In genomic region chr12:117889098-117889497, GRCh38 we compare ENCODE assay signal across 21 cellular contexts.
"Had no signal": no experiment of that assay in that cellular context is flagged by ENCODE, and none has a peak within 500 bp of the region (broad histone marks: within the 10 kb centered on the region; RNA-seq: fewer than 3 reads in every experiment).

No MANE protein-coding gene starts in this region.

- H3K4me3 Mint-ChIP-seq: activated naive CD8-positive, alpha-beta T cell; activated T-helper 1 cell treated with anti-CD3 and anti-CD28 coated beads, Interleukin-12 subunit alpha, Interleukin-12 subunit beta, Interleukin-2, Interleukin-4 antibody, amounts not matched to agents 30 ng/mL and 10 ng/mL and 1 ng/mL, durations not matched to agents 14 hours and 24 hours and 36 hours; dendritic cell treated with granulocyte-macrophage colony-stimulating factor and Interleukin-4, amounts not matched to agents 40 ng/mL and 50 ng/mL, for 4 days; nephron; stimulated activated memory B cell treated with anti-CD40 and anti-IgM and Interleukin-4, amounts not matched to agents 10 μg/mL and 1 μg/mL and 100 μg/mL, for 72 hours had no signal

- H3K27ac ChIP-seq: esophagus muscularis mucosa, gastroesophageal sphincter, heart left ventricle, left lung, spleen, thoracic aorta, upper lobe of right lung, VCaP had no signal

- FAIRE-seq: endothelial cell of umbilical vein had no signal

- H3K27me3 ChIP-seq: left lung had no signal

- H3K9me3 ChIP-seq: esophagus muscularis mucosa, gastroesophageal sphincter, heart left ventricle, left lung, spleen, thoracic aorta, upper lobe of right lung had no signal

- DNase-seq: activated CD4-positive, CD25-positive, alpha-beta regulatory T cell treated with anti-CD3 and anti-CD28 coated beads, Interleukin-2, amount 50 U/mL, for 72 hours; activated T-cell treated with anti-CD3 and anti-CD28 coated beads for 4 hours; effector memory CD4-positive, alpha-beta T cell; heart left ventricle; left lung; mammary epithelial cell; midbrain; nucleus accumbens; spleen; stimulated activated CD4-positive, alpha-beta T cell treated with anti-CD3 and anti-CD28 coated beads, Interleukin-4, amount 100 ng/mL, for 4 hours; upper lobe of right lung had no signal

- H3K36me3 ChIP-seq: esophagus muscularis mucosa, gastroesophageal sphincter, heart left ventricle, left lung, spleen, thoracic aorta, upper lobe of right lung had no signal

- H3K27ac Mint-ChIP-seq: activated naive CD8-positive, alpha-beta T cell; activated T-helper 1 cell treated with anti-CD3 and anti-CD28 coated beads, Interleukin-12 subunit alpha, Interleukin-12 subunit beta, Interleukin-2, Interleukin-4 antibody, amounts not matched to agents 30 ng/mL and 10 ng/mL and 1 ng/mL, durations not matched to agents 14 hours and 24 hours and 36 hours; dendritic cell treated with granulocyte-macrophage colony-stimulating factor and Interleukin-4, amounts not matched to agents 40 ng/mL and 50 ng/mL, for 4 days; nephron; stimulated activated memory B cell treated with anti-CD40 and anti-IgM and Interleukin-4, amounts not matched to agents 10 μg/mL and 1 μg/mL and 100 μg/mL, for 72 hours had no signal

- H3K36me3 Mint-ChIP-seq: activated naive CD8-positive, alpha-beta T cell; stimulated activated memory B cell treated with anti-CD40 and anti-IgM and Interleukin-4, amounts not matched to agents 10 μg/mL and 1 μg/mL and 100 μg/mL, for 72 hours had no signal

- H3K4me3 ChIP-seq: esophagus muscularis mucosa, gastroesophageal sphincter, heart left ventricle, left lung, spleen, thoracic aorta, upper lobe of right lung had no signal

- H3K4me1 ChIP-seq: esophagus muscularis mucosa, gastroesophageal sphincter, left lung, spleen, upper lobe of right lung had no signal

- H3K9me3 Mint-ChIP-seq: activated T-helper 1 cell treated with anti-CD3 and anti-CD28 coated beads, Interleukin-12 subunit alpha, Interleukin-12 subunit beta, Interleukin-2, Interleukin-4 antibody, amounts not matched to agents 30 ng/mL and 10 ng/mL and 1 ng/mL, durations not matched to agents 14 hours and 24 hours and 36 hours; dendritic cell treated with granulocyte-macrophage colony-stimulating factor and Interleukin-4, amounts not matched to agents 40 ng/mL and 50 ng/mL, for 4 days; nephron; stimulated activated memory B cell treated with anti-CD40 and anti-IgM and Interleukin-4, amounts not matched to agents 10 μg/mL and 1 μg/mL and 100 μg/mL, for 72 hours had no signal

- H3K4me1 Mint-ChIP-seq: nephron had no signal

- ATAC-seq: gastroesophageal sphincter; heart left ventricle; left lung; stimulated activated memory B cell treated with anti-CD40 and anti-IgM and Interleukin-4, amounts not matched to agents 10 μg/mL and 1 μg/mL and 100 μg/mL, for 72 hours; upper lobe of right lung had no signal
